In genomic region chrX:153938226-153938786, GRCh38 we compare ENCODE assay signal across 1 cellular context.
TF ChIP-seq lines count a peak whose summit lies in the region.

No MANE protein-coding gene starts in this region.

TF ChIP-seq in HEK293, 187 proteins besides CTCF, POLR2A, EP300 and RAD21:
- TF ChIP-seq ZNF18 (tag by site-specific recombination; IDR thresholded peaks at IDR 0.05) (no peak), ZNF677 (tag by site-specific recombination; IDR thresholded peaks at IDR 0.05) (no peak), HOXD13 (CRISPR knock-in tag; IDR thresholded peaks at IDR 0.05; ENCODE audit: borderline replicate concordance) (0 out of 2 replicates have a peak, but pooled peaks have one; percentile 13), ZNF16 (tag by site-specific recombination; IDR thresholded peaks at IDR 0.05; ENCODE audit: low read depth) (no peak), KLF8 (tag by site-specific recombination; IDR thresholded peaks at IDR 0.05) (no peak), ZIC2 (tag by site-specific recombination; IDR thresholded peaks at IDR 0.05) (peak; percentile 26), PRDM1 (tag by site-specific recombination; IDR thresholded peaks at IDR 0.05) (no peak), ZNF423 (tag by site-specific recombination; IDR thresholded peaks at IDR 0.05) (peak; percentile 53; the same call in 1 of the 2 replicates), ZNF843 (tag by site-specific recombination; IDR thresholded peaks at IDR 0.05) (no peak), HIC1 (tag by site-specific recombination; IDR thresholded peaks at IDR 0.05) (peak; percentile 55; the same call in 1 of the 2 replicates), ZNF518A (tag by site-specific recombination; conservative IDR thresholded peaks at IDR 0.05; ENCODE audit: low read depth) (no peak)
